Comparison of ENCODE assay signal across 8 cellular contexts in the genomic region with DNA sequence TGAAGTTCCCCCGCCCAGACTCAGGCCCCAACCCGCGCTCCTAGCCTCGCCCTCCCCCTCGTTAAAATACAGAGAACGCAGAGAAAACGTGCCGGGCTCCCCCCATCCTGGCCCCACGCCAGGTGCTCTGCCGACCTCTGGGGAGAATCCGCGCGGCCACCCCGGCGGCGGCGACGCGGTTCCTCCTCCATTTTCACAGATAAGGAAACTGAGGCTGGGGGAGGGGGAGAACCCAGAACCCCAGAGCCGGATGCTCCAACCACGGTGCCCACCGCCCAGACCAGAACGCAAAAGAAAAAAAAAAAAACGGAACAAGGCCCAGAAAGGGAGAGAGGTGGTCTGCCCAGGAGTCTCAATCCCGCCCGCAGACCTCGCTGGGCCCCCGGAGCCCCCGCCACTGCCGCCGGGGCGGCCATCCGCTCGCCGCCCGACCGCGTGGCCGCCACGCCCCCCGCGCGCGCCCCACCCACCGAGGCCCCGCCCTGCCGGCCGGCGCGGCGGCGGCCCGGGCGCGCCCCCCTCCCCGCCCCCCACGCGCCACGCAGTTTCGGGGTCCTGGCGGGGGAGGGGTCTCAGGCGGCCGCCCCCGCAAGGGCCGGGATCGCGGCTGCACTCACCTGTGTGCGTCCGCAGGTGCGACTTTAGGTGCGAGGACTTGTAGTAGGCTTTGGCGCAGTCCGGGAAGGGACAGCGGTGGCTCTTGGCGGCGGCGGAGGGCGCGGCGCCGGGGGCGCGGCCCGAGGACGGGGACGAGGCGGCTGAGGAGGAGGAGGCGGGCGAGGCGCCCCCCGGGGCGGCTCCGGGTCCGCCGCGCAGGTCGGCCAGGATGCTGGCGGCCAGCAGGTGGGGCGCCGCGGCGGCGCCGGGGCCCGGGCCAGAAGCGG. TPM values are rescaled to one million over a fixed set of nuclear protein-coding genes. Genes with fewer than 3 reads are reported as not detected.
DNase-seq lines count a peak whose midpoint lies in the region.

No MANE protein-coding gene starts in this region.

- no peaks in the 10 kb centered on the region for H3K27me3 ChIP-seq in HAP-1 (ENCODE audit: low read depth)

- no peaks in the 10 kb centered on the region for H3K36me3 Mint-ChIP-seq in activated naive CD4-positive, alpha-beta T cell treated with anti-CD3 and anti-CD28 coated beads, Interleukin-2, amount 50 U/mL, for 24 hours

- no peaks in the 10 kb centered on the region for H3K27me3 Mint-ChIP-seq in activated naive CD4-positive, alpha-beta T cell treated with anti-CD3 and anti-CD28 coated beads, Interleukin-2, amount 50 U/mL, for 24 hours

- H3K4me3 ChIP-seq in HAP-1 (peak overlapping the region; percentile 75), iPS-18c (ENCODE audit: insufficient read depth, low read depth, low read length) (peak overlapping the region; percentile 74)

- in situ Hi-C loops in HAP-1 (cut with MboI; ENCODE audit: low sequenced_read_pairs), result no loop called here

- peak overlapping the region; percentile 97 for H3K4me3 Mint-ChIP-seq in activated naive CD4-positive, alpha-beta T cell treated with anti-CD3 and anti-CD28 coated beads, Interleukin-2, amount 50 U/mL, for 24 hours

- peaks cover 26% of the 10 kb centered on the region for H3K4me1 Mint-ChIP-seq in activated naive CD4-positive, alpha-beta T cell treated with anti-CD3 and anti-CD28 coated beads, Interleukin-2, amount 50 U/mL, for 24 hours

- no peaks in the 10 kb centered on the region for H3K9me3 ChIP-seq in HAP-1
- H3K9me3 ChIP-seq in iPS-18c (ENCODE audit: control insufficient read depth, insufficient read depth, low read length), result no peaks in the 10 kb centered on the region

- H3K9me3 Mint-ChIP-seq in activated naive CD4-positive, alpha-beta T cell treated with anti-CD3 and anti-CD28 coated beads, Interleukin-2, amount 50 U/mL, for 24 hours, result no peaks in the 10 kb centered on the region

- DNase-seq in DMS53 treated with DMSO at 0.1 percent for 48 hours (lab: John Stamatoyannopoulos, UW; ENCODE audit: unreplicated experiment), result peak; percentile 1
- peak in 1 of 2 experiments; percentile 69 for DNase-seq in HAP-1 (ENCODE audit: low spot score in 2 of 2)
- peak; percentile 63 for DNase-seq in OCI-M1 (lab: John Stamatoyannopoulos, UW)
- peak; percentile 66 to 73 for DNase-seq in stimulated activated CD4-positive, alpha-beta T cell treated with anti-CD3 and anti-CD28 coated beads, Interleukin-2, amount 100 ng/mL, for 24 hours
- no peak for DNase-seq in occipital lobe (lab: John Stamatoyannopoulos, UW)
- no peak for DNase-seq in T1000 (lab: John Stamatoyannopoulos, UW)

- no peaks in the 10 kb centered on the region for H3K36me3 ChIP-seq in HAP-1 (replicated peaks)

- peaks cover 21% of the 10 kb centered on the region for H3K4me1 ChIP-seq in HAP-1

- peak overlapping the region; percentile 97 for H3K27ac Mint-ChIP-seq in activated naive CD4-positive, alpha-beta T cell treated with anti-CD3 and anti-CD28 coated beads, Interleukin-2, amount 50 U/mL, for 24 hours

RNA-seq across cellular contexts. Expression of a gene that starts 0.7 kb away (rescaled TPM):
- 3.3 TPM for total RNA-seq in occipital lobe

RNA-seq across cellular contexts. Expression of a gene that starts 14.4 kb away (rescaled TPM):
- total RNA-seq in occipital lobe, result 2.8 TPM

RNA-seq across cellular contexts. Expression of a gene that starts 22.6 kb away (rescaled TPM):
- 50.5 TPM for total RNA-seq in occipital lobe

RNA-seq across cellular contexts. Expression of a gene that starts 42.5 kb away (rescaled TPM):
- 1.2 TPM for total RNA-seq in occipital lobe

RNA-seq across cellular contexts. Expression of a gene that starts 42.5 kb away (rescaled TPM):
- 11.1 TPM for total RNA-seq in occipital lobe

Comparison
In these comparisons a context has a peak if more than half of its experiments do, and no peak if none do; other contexts are left out.
1. DNase-seq: peak in DMS53 treated with DMSO at 0.1 percent for 48 hours (single experiment), OCI-M1 (single experiment) and stimulated activated CD4-positive, alpha-beta T cell treated with anti-CD3 and anti-CD28 coated beads, Interleukin-2, amount 100 ng/mL, for 24 hours (2 of 2); none in occipital lobe (single experiment) and T1000 (single experiment).